ENCODE assay signal across 10 cellular contexts in genomic region chr1:43388021-43388575, GRCh38. TPM values are rescaled to one million over a fixed set of nuclear protein-coding genes. Genes with fewer than 3 reads are reported as not detected.
DNase-seq lines count a peak whose midpoint lies in the region; ATAC-seq and TF ChIP-seq lines count a peak whose summit lies in the region.
"Had no signal": no experiment of that assay in that cellular context is flagged by ENCODE, and none has a peak within 500 bp of the region (broad histone marks: within the 10 kb centered on the region; RNA-seq: fewer than 3 reads in every experiment).

No MANE protein-coding gene starts in this region.

- H3K4me3 Mint-ChIP-seq in activated T-helper 2 cell treated with anti-CD3 and anti-CD28 coated beads, Interferon-gamma antibody, Interleukin-2, Interleukin-4, amounts not matched to agents 10 μg/mL and 5 μg/mL and 100 μg/mL, durations not matched to agents 14 hours and 24 hours and 36 hours (ENCODE audit: low read depth) = peak overlapping the region; percentile 100
- H3K4me3 Mint-ChIP-seq in immature natural killer cell = peak overlapping the region; percentile 98 to 100 (median 100)
- H3K4me3 Mint-ChIP-seq in type B pancreatic cell = peak overlapping the region; percentile 100

- H3K9me3 ChIP-seq in left ventricle myocardium inferior (replicated peaks) (no peaks in the 10 kb centered on the region), right cardiac atrium (ENCODE audit: control insufficient read depth, low read length) (no peaks in the 10 kb centered on the region)

- WGBS in right cardiac atrium = 52% methylated on average over 4 of the region's 4 CpGs

- peaks cover 20% of the 10 kb centered on the region for H3K4me1 Mint-ChIP-seq in activated T-helper 2 cell treated with anti-CD3 and anti-CD28 coated beads, Interferon-gamma antibody, Interleukin-2, Interleukin-4, amounts not matched to agents 10 μg/mL and 5 μg/mL and 100 μg/mL, durations not matched to agents 14 hours and 24 hours and 36 hours (ENCODE audit: low read depth)
- H3K4me1 Mint-ChIP-seq in immature natural killer cell (peaks cover 39 to 48% of the 10 kb centered on the region in 2 donors), type B pancreatic cell (ENCODE audit: unreplicated experiment) (peaks cover 29% of the 10 kb centered on the region)

- H3K27ac ChIP-seq in left ventricle myocardium inferior (replicated peaks) (no peak overlapping the region), right cardiac atrium (ENCODE audit: low read length) (no peak overlapping the region)

- intact Hi-C loops in left ventricle myocardium inferior (cut with micrococcal nuclease) = loop anchor here (10.0 kb wide), 1 partner anchor 163 kb away; no protein-coding TSS in a partner anchor
- intact Hi-C loops in right cardiac atrium (cut with DNase I) = loop anchor here in 3 of 4 donors (10.0 kb wide), 1 partner anchor 153 kb away; no protein-coding TSS in a partner anchor
- intact Hi-C loops in activated T-helper 2 cell treated with anti-CD3 and anti-CD28 coated beads, Interferon-gamma antibody, Interleukin-2, Interleukin-4, amounts not matched to agents 10 μg/mL and 5 μg/mL and 100 μg/mL, durations not matched to agents 14 hours and 24 hours and 36 hours (cut with micrococcal nuclease) = no loop called here

- H3K36me3 ChIP-seq in left ventricle myocardium inferior = peaks cover 45% of the 10 kb centered on the region

- H3K4me1 ChIP-seq in left ventricle myocardium inferior = peaks cover 52% of the 10 kb centered on the region
- H3K4me1 ChIP-seq in right cardiac atrium (ENCODE audit: control insufficient read depth, insufficient read depth, low read length) = peaks cover 10% of the 10 kb centered on the region

- H3K4me3 ChIP-seq in left ventricle myocardium inferior (peak overlapping the region; percentile 90), right cardiac atrium (ENCODE audit: low read length) (no peak overlapping the region)

- no peak overlapping the region for H3K27ac Mint-ChIP-seq in activated T-helper 2 cell treated with anti-CD3 and anti-CD28 coated beads, Interferon-gamma antibody, Interleukin-2, Interleukin-4, amounts not matched to agents 10 μg/mL and 5 μg/mL and 100 μg/mL, durations not matched to agents 14 hours and 24 hours and 36 hours
- H3K27ac Mint-ChIP-seq in immature natural killer cell (peak overlapping the region in 5 of 6 donors; percentile 36 to 100 (median 98)), type B pancreatic cell (peak overlapping the region; percentile 100)

- no peaks in the 10 kb centered on the region for H3K27me3 Mint-ChIP-seq in activated T-helper 2 cell treated with anti-CD3 and anti-CD28 coated beads, Interferon-gamma antibody, Interleukin-2, Interleukin-4, amounts not matched to agents 10 μg/mL and 5 μg/mL and 100 μg/mL, durations not matched to agents 14 hours and 24 hours and 36 hours (ENCODE audit: low read depth)
- H3K27me3 Mint-ChIP-seq in immature natural killer cell (ENCODE audit: low read depth in 3 of 3) (peaks cover 0 to 4% (median 3%) of the 10 kb centered on the region in 3 donors), type B pancreatic cell (no peaks in the 10 kb centered on the region)

- no peak for TF ChIP-seq CTCF in left ventricle myocardium inferior (IDR thresholded peaks at IDR 0.05; ENCODE audit: borderline replicate concordance)
- TF ChIP-seq CTCF in type B pancreatic cell (conservative IDR thresholded peaks at IDR 0.05) = no peak

- H3K9me3 Mint-ChIP-seq in activated T-helper 2 cell treated with anti-CD3 and anti-CD28 coated beads, Interferon-gamma antibody, Interleukin-2, Interleukin-4, amounts not matched to agents 10 μg/mL and 5 μg/mL and 100 μg/mL, durations not matched to agents 14 hours and 24 hours and 36 hours = no peaks in the 10 kb centered on the region
- no peaks in the 10 kb centered on the region for H3K9me3 Mint-ChIP-seq in immature natural killer cell
- no peaks in the 10 kb centered on the region for H3K9me3 Mint-ChIP-seq in type B pancreatic cell

- no peak for ATAC-seq in right cardiac atrium

- no peak for DNase-seq in left ventricle myocardium inferior
- no peak for DNase-seq in right cardiac atrium
- DNase-seq in activated T-helper 2 cell treated with anti-CD3 and anti-CD28 coated beads, Interferon-gamma antibody, Interleukin-2, Interleukin-4, amounts not matched to agents 10 μg/mL and 5 μg/mL and 100 μg/mL, durations not matched to agents 14 hours and 24 hours and 36 hours (ENCODE audit: low spot score) = no peak
- no peak for DNase-seq in immature natural killer cell
- DNase-seq in type B pancreatic cell (ENCODE audit: extremely low spot score, unreplicated experiment) = no peak
- DNase-seq in NCI-H774 (lab: John Stamatoyannopoulos, UW) = no peak
- no peak for DNase-seq in Ammon's horn (ENCODE audit: low spot score)
- no peak for DNase-seq in NCI-H82 treated with DMSO at 0.1 percent for 48 hours (lab: John Stamatoyannopoulos, UW; ENCODE audit: unreplicated experiment)
- DNase-seq: DMS53, SW 1271 had no signal

- H3K27me3 ChIP-seq in left ventricle myocardium inferior (ENCODE audit: low read depth) = no peaks in the 10 kb centered on the region
- no peaks in the 10 kb centered on the region for H3K27me3 ChIP-seq in right cardiac atrium (ENCODE audit: control insufficient read depth, insufficient read depth)

- H3K36me3 Mint-ChIP-seq in activated T-helper 2 cell treated with anti-CD3 and anti-CD28 coated beads, Interferon-gamma antibody, Interleukin-2, Interleukin-4, amounts not matched to agents 10 μg/mL and 5 μg/mL and 100 μg/mL, durations not matched to agents 14 hours and 24 hours and 36 hours (ENCODE audit: low read depth) = peaks cover 49% of the 10 kb centered on the region
- peaks cover 10 to 41% (median 17%) of the 10 kb centered on the region in 3 donors for H3K36me3 Mint-ChIP-seq in immature natural killer cell
- H3K36me3 Mint-ChIP-seq in type B pancreatic cell = peaks cover 14% of the 10 kb centered on the region

RNA-seq across cellular contexts. Expression of gene MED8, which starts 1.5 kb away (rescaled TPM):
- 15.7 TPM for total RNA-seq in left ventricle myocardium inferior
- total RNA-seq in right cardiac atrium = 10 to 100 TPM; 16.8 to 22.1 (median 18.9) TPM
- 16.0 TPM for polyA plus RNA-seq in right cardiac atrium
- total RNA-seq in activated T-helper 2 cell treated with anti-CD3 and anti-CD28 coated beads, Interferon-gamma antibody, Interleukin-2, Interleukin-4, amounts not matched to agents 10 μg/mL and 5 μg/mL and 100 μg/mL, durations not matched to agents 14 hours and 24 hours and 36 hours = 40.8 and 41.6 TPM in 2 replicates
- polyA plus RNA-seq in immature natural killer cell = 10 to 100 TPM; 24.8 to 43.3 (median 31.4) TPM
- 37.2 and 48.1 TPM in 2 replicates for total RNA-seq in type B pancreatic cell (ENCODE audit: low replicate concordance)

RNA-seq across cellular contexts. Expression of gene SZT2, which starts 1.6 kb away (rescaled TPM):
- total RNA-seq in left ventricle myocardium inferior = 24.8 TPM
- total RNA-seq in right cardiac atrium = 10 to 100 TPM; 31.2 to 36.4 (median 33.4) TPM
- 20.8 TPM for polyA plus RNA-seq in right cardiac atrium
- total RNA-seq in activated T-helper 2 cell treated with anti-CD3 and anti-CD28 coated beads, Interferon-gamma antibody, Interleukin-2, Interleukin-4, amounts not matched to agents 10 μg/mL and 5 μg/mL and 100 μg/mL, durations not matched to agents 14 hours and 24 hours and 36 hours = 56.6 and 58.4 TPM in 2 replicates
- 1 to 10 TPM; 3.4 to 8.3 (median 4.5) TPM for polyA plus RNA-seq in immature natural killer cell
- total RNA-seq in type B pancreatic cell (ENCODE audit: low replicate concordance) = 45.8 and 65.7 TPM in 2 replicates

RNA-seq across cellular contexts. Expression of gene ELOVL1, which starts 20.3 kb away (rescaled TPM):
- 26.7 TPM for total RNA-seq in left ventricle myocardium inferior
- 10 to 100 TPM; 33.1 to 47.1 (median 35.6) TPM for total RNA-seq in right cardiac atrium
- polyA plus RNA-seq in right cardiac atrium = 40.5 TPM
- 82.7 and 83.6 TPM in 2 replicates for total RNA-seq in activated T-helper 2 cell treated with anti-CD3 and anti-CD28 coated beads, Interferon-gamma antibody, Interleukin-2, Interleukin-4, amounts not matched to agents 10 μg/mL and 5 μg/mL and 100 μg/mL, durations not matched to agents 14 hours and 24 hours and 36 hours
- polyA plus RNA-seq in immature natural killer cell = 100 to 1,000 TPM in 2 of 3 donors, 10 to 100 TPM in 1; 99.8 to 189 (median 113) TPM
- 52.2 and 124 TPM in 2 replicates for total RNA-seq in type B pancreatic cell (ENCODE audit: low replicate concordance)

RNA-seq across cellular contexts. Expression of gene CDC20, which starts 29.3 kb away (rescaled TPM):
- 0.99 TPM for total RNA-seq in left ventricle myocardium inferior
- total RNA-seq in right cardiac atrium = 1 to 10 TPM in 3 of 4 donors, under 1 TPM in 1; 0.67 to 3.5 (median 1.5) TPM
- 0.54 TPM for polyA plus RNA-seq in right cardiac atrium
- total RNA-seq in activated T-helper 2 cell treated with anti-CD3 and anti-CD28 coated beads, Interferon-gamma antibody, Interleukin-2, Interleukin-4, amounts not matched to agents 10 μg/mL and 5 μg/mL and 100 μg/mL, durations not matched to agents 14 hours and 24 hours and 36 hours = 125 and 128 TPM in 2 replicates
- polyA plus RNA-seq in immature natural killer cell = 1 to 10 TPM in 2 of 3 donors, under 1 TPM in 1; 0.69 to 4.0 (median 3.0) TPM
- 33.9 and 114 TPM in 2 replicates for total RNA-seq in type B pancreatic cell (ENCODE audit: low replicate concordance)

RNA-seq across cellular contexts. Expression of gene MPL, which starts 50.5 kb away (rescaled TPM):
- total RNA-seq in left ventricle myocardium inferior = 0.82 TPM
- total RNA-seq in right cardiac atrium = 1 to 10 TPM in 2 of 4 donors, under 1 TPM in 2; 0.79 to 1.4 (median 1.1) TPM
- polyA plus RNA-seq in right cardiac atrium = 0.18 TPM
- not detected in 2 replicates for total RNA-seq in activated T-helper 2 cell treated with anti-CD3 and anti-CD28 coated beads, Interferon-gamma antibody, Interleukin-2, Interleukin-4, amounts not matched to agents 10 μg/mL and 5 μg/mL and 100 μg/mL, durations not matched to agents 14 hours and 24 hours and 36 hours
- polyA plus RNA-seq in immature natural killer cell = under 1 TPM in 1 of 3 donors, not detected in 2; 0.57 TPM
- not detected in 2 replicates for total RNA-seq in type B pancreatic cell (ENCODE audit: low replicate concordance)
